In genomic region chr17:62831062-62831461, GRCh38 we compare ENCODE assay signal across 9 cellular contexts. TPM values are rescaled to one million over a fixed set of nuclear protein-coding genes. Genes with fewer than 3 reads are reported as not detected.
"Had no signal": no experiment of that assay in that cellular context is flagged by ENCODE, and none has a peak within 500 bp of the region (broad histone marks: within the 10 kb centered on the region; RNA-seq: fewer than 3 reads in every experiment).

No MANE protein-coding gene starts in this region.

RNA-seq across cellular contexts. Expression of gene MARCHF10, which starts 22.9 kb away (rescaled TPM):
- total RNA-seq: glomerular endothelial cell, heart left ventricle, left colon, liver, mononuclear cell, progenitor cell of endocrine pancreas, right cardiac atrium, thoracic aorta had no signal
- polyA plus RNA-seq: fibroblast of lung, heart left ventricle, liver had no signal
